In the genomic region with DNA sequence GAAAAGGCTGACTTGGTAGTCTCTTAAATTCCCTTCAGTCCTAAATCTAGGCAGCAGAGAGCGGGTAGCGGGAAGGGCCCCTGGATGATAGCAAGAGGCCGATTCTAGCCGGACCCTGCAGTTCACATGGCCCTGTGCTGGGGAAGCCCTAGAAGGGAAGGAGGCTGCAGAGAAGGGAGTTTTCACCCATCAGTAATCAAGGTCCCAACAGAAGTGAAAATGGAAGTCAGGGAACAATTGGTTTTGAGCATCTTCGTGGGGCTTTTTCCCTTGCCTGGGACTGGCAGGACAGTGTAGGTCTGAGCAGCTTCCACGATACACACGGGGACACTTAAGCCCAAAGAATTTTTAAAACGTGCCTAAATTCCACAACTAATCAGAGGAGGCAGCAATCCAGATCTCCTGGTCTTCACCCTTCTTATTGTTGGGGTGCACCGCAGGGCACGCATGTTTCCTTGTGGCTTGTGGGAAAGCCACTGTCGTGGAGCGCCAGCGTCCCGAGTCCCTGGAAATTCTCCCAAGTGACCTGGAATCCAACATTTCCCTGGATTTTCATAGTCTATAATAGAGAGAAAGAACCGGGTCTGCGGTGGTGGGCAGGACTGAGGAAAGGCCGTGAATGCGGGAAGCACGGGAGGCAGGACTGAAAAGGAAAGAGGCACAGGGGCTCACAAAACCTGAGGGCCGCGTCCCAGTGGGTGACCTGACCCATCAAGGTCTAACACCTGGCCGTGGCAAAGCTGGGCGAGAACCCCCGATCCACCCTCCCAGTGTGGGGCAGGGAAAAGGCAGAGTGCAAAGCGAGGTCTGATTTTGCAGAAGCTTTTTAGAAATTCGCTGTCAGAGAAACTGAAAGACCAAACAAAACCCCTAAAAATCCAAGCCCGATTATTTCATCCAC, we compare ENCODE assay signal across 8 cellular contexts. TPM values are rescaled to one million over a fixed set of nuclear protein-coding genes. Genes with fewer than 3 reads are reported as not detected.
A peak's percentile ranks its signal among the peaks of the same experiment; 100 is the strongest.
DNase-seq lines count a peak whose midpoint lies in the region; ATAC-seq, FAIRE-seq and TF ChIP-seq lines count a peak whose summit lies in the region.

No MANE protein-coding gene starts in this region.

- peak overlapping the region; percentile 78 for H2AFZ ChIP-seq in DND-41 (ENCODE audit: low read depth, low read length)

- no peaks in the 10 kb centered on the region for H3K9me3 Mint-ChIP-seq in endothelial cell (ENCODE audit: unreplicated experiment)
- H3K9me3 Mint-ChIP-seq in osteocyte (ENCODE audit: unreplicated experiment): no peaks in the 10 kb centered on the region

- peaks cover 22% of the 10 kb centered on the region for H3K4me1 ChIP-seq in DND-41 (ENCODE audit: insufficient read depth, low read length)

- CTCF ChIA-PET in RWPE1 (lab: Yijun Ruan, JAX): interaction anchor here (0.6 kb wide), 1 partner anchor 121 kb away, joined by 8 read pairs; no protein-coding TSS in a partner anchor

- H3K27ac ChIP-seq in DND-41 (ENCODE audit: low read length): 0 out of 2 replicates have a peak overlapping the region, but pooled peaks have one; percentile 33
- H3K27ac ChIP-seq in RWPE1: peak overlapping the region; percentile 83

- H3K27me3 ChIP-seq in DND-41 (ENCODE audit: insufficient read depth, low read length, poor library complexity): peaks cover 24% of the 10 kb centered on the region

- TF ChIP-seq CTCF in DND-41 (IDR thresholded peaks at IDR 0.05; ENCODE audit: borderline replicate concordance, extremely low read depth, low read length, poor library complexity, severe bottlenecking): no peak
- TF ChIP-seq CTCF in RWPE1 (conservative IDR thresholded peaks at IDR 0.05; ENCODE audit: low read depth): no peak
- no peak for TF ChIP-seq CTCF in endothelial cell (IDR thresholded peaks at IDR 0.05; ENCODE audit: unreplicated experiment)
- TF ChIP-seq CTCF in osteocyte (IDR thresholded peaks at IDR 0.05): no peak

- H4K20me1 ChIP-seq in DND-41 (ENCODE audit: insufficient read depth, low read length): no peaks in the 10 kb centered on the region

- no peaks in the 10 kb centered on the region for H3K36me3 ChIP-seq in DND-41 (ENCODE audit: insufficient read depth, low read length)

- POLR2A ChIA-PET in RWPE1 (lab: Yijun Ruan, JAX; ENCODE audit: low non-redundant PET): no interaction called here

- H3K27me3 Mint-ChIP-seq in endothelial cell (ENCODE audit: unreplicated experiment): peaks cover 34% of the 10 kb centered on the region
- H3K27me3 Mint-ChIP-seq in osteocyte (ENCODE audit: unreplicated experiment): peaks cover 11% of the 10 kb centered on the region

- H3K79me2 ChIP-seq in DND-41 (ENCODE audit: insufficient read depth, low read length): no peaks in the 10 kb centered on the region

- TF ChIP-seq POLR2A in H54 (IDR thresholded peaks at IDR 0.05; ENCODE audit: low read depth, low read length): no peak

- no peak for DNase-seq in DND-41
- no peak for DNase-seq in RWPE1 (ENCODE audit: low spot score)
- no peak for DNase-seq in endothelial cell (ENCODE audit: low spot score)
- DNase-seq in osteocyte (ENCODE audit: extremely low spot score, unreplicated experiment): no peak
- no peak for DNase-seq in stimulated activated CD4-positive, alpha-beta T cell treated with anti-CD3 and anti-CD28 coated beads, Interleukin-4, amount 100 ng/mL, for 24 hours
- no peak for DNase-seq in H54 (ENCODE audit: insufficient read length, low spot score)
- no peak for DNase-seq in cortex of kidney (lab: John Stamatoyannopoulos, UW)

- H3K4me3 ChIP-seq in DND-41 (ENCODE audit: low read depth in 1 of 2, low read length in 2 of 2): peak overlapping the region; percentile 43 to 73; a peak in 3 of 4 replicates

- H3K4me3 Mint-ChIP-seq in endothelial cell (ENCODE audit: unreplicated experiment) (peak overlapping the region; percentile 92), osteocyte (ENCODE audit: unreplicated experiment) (peak overlapping the region; percentile 75)

- peak overlapping the region; percentile 99 for H3K4me2 ChIP-seq in DND-41 (ENCODE audit: insufficient read depth, low read length)

- peak overlapping the region; percentile 56 for H3K9ac ChIP-seq in DND-41 (ENCODE audit: low read depth, low read length)

- H3K36me3 Mint-ChIP-seq in endothelial cell (ENCODE audit: low read depth, unreplicated experiment) (peaks cover 4% of the 10 kb centered on the region), osteocyte (ENCODE audit: unreplicated experiment) (no peaks in the 10 kb centered on the region)

- peaks cover 21% of the 10 kb centered on the region for H3K4me1 Mint-ChIP-seq in endothelial cell (ENCODE audit: unreplicated experiment)
- peaks cover 21% of the 10 kb centered on the region for H3K4me1 Mint-ChIP-seq in osteocyte (ENCODE audit: unreplicated experiment)

- ATAC-seq in DND-41 (ENCODE audit: insufficient read depth, low read depth) (no peak), HG02973 (IDR thresholded peaks at IDR 0.05; ENCODE audit: unreplicated experiment) (no peak)

- no peak for FAIRE-seq in H54 (lab: Jason Lieb, UNC)

- no peaks in the 10 kb centered on the region for H3K9me3 ChIP-seq in DND-41 (ENCODE audit: insufficient read depth, low read length, severe bottlenecking)

- H3K27ac Mint-ChIP-seq in endothelial cell (ENCODE audit: unreplicated experiment): no peak overlapping the region
- H3K27ac Mint-ChIP-seq in osteocyte (ENCODE audit: unreplicated experiment): peak overlapping the region; percentile 76

RNA-seq across cellular contexts. Expression of gene OAF, which starts 0.8 kb away (rescaled TPM):
- total RNA-seq in endothelial cell (ENCODE audit: unreplicated experiment) (15.5 TPM), osteocyte (10.2 and 12.3 TPM in 2 replicates)

RNA-seq across cellular contexts. Expression of gene POU2F3, which starts 29.9 kb away (rescaled TPM):
- total RNA-seq in endothelial cell (ENCODE audit: unreplicated experiment) (0.97 TPM), osteocyte (not detected in 2 replicates)
